7 cellular contexts compared by ENCODE assay signal in genomic region chr19:49224441-49224840, GRCh38.
DNase-seq lines count a peak whose midpoint lies in the region; ATAC-seq, FAIRE-seq and TF ChIP-seq lines count a peak whose summit lies in the region.
"Not testable (repeated sequence)": the region's sequence is repeated elsewhere in the genome, so short reads cannot be mapped to it uniquely, and the experiment has no call there.

No MANE protein-coding gene starts in this region.

- not testable (repeated sequence) for H4K20me1 ChIP-seq in IMR-90 (ENCODE audit: insufficient read depth, low read length); OCI-LY3 (ENCODE audit: insufficient read depth, low read length); H1 (replicated peaks in 1 of 2; ENCODE audit: control insufficient read depth in 1 of 2, insufficient read depth in 2 of 2, low read length in 2 of 2)

- not testable (repeated sequence) for H3K9me3 Mint-ChIP-seq in activated CD4-positive, alpha-beta memory T cell treated with anti-CD3 and anti-CD28 coated beads for 36 hours; stimulated activated naive CD8-positive, alpha-beta T cell treated with anti-CD3 and anti-CD28 coated beads, Interleukin-15, amount 100 ng/mL, for 72 hours

- H3K9ac ChIP-seq in IMR-90 (ENCODE audit: low read depth, low read length); OCI-LY3 (ENCODE audit: low read length); H1 (replicated peaks in 1 of 4; ENCODE audit: extremely low read depth in 1 of 4, low read depth in 3 of 4, low read length in 3 of 4); mesendoderm (ENCODE audit: low read length): not testable (repeated sequence)

- H3K36me3 ChIP-seq in IMR-90 (ENCODE audit: control insufficient read depth, insufficient read depth, low read length); OCI-LY3 (replicated peaks; ENCODE audit: low read depth, low read length); H1 (ENCODE audit: control insufficient read depth in 2 of 4, insufficient read depth in 4 of 4, low read length in 3 of 4); mesendoderm (ENCODE audit: control insufficient read depth, insufficient read depth, low read length): not testable (repeated sequence)

- H4K91ac ChIP-seq in IMR-90 (ENCODE audit: insufficient read depth, low read depth, low read length); H1 (replicated peaks; ENCODE audit: insufficient read length, low read length): not testable (repeated sequence)

- not testable (repeated sequence) for H3K4me3 Mint-ChIP-seq in activated CD4-positive, alpha-beta memory T cell treated with anti-CD3 and anti-CD28 coated beads for 36 hours; stimulated activated naive CD8-positive, alpha-beta T cell treated with anti-CD3 and anti-CD28 coated beads, Interleukin-15, amount 100 ng/mL, for 72 hours

- in situ Hi-C loops in IMR-90 (cut with MboI; ENCODE audit: low sequenced_read_pairs) = not testable (repeated sequence)

- H3K18ac ChIP-seq in IMR-90 (ENCODE audit: low read depth, low read length); H1 (ENCODE audit: extremely low read depth, low read length); mesendoderm (ENCODE audit: low read length): not testable (repeated sequence)

- H2BK120ac ChIP-seq in IMR-90 (ENCODE audit: low read depth, low read length); H1 (replicated peaks; ENCODE audit: low read depth, low read length); mesendoderm (ENCODE audit: low read depth, low read length): not testable (repeated sequence)

- not testable (repeated sequence) for H3K4me1 Mint-ChIP-seq in activated CD4-positive, alpha-beta memory T cell treated with anti-CD3 and anti-CD28 coated beads for 36 hours (ENCODE audit: low read depth); stimulated activated naive CD8-positive, alpha-beta T cell treated with anti-CD3 and anti-CD28 coated beads, Interleukin-15, amount 100 ng/mL, for 72 hours

- dilution Hi-C loops in IMR-90 (cut with HindIII; ENCODE audit: low sequenced_read_pairs, unreplicated experiment) = not testable (repeated sequence)

- not testable (repeated sequence) for H3K9me1 ChIP-seq in IMR-90 (ENCODE audit: insufficient read depth, low read length)

- peak overlapping the region; percentile 18 for H3K27ac Mint-ChIP-seq in activated CD4-positive, alpha-beta memory T cell treated with anti-CD3 and anti-CD28 coated beads for 36 hours
- H3K27ac Mint-ChIP-seq in stimulated activated naive CD8-positive, alpha-beta T cell treated with anti-CD3 and anti-CD28 coated beads, Interleukin-15, amount 100 ng/mL, for 72 hours = not testable (repeated sequence)

- TF ChIP-seq POLR2A in A549 (IDR thresholded peaks at IDR 0.05; ENCODE audit: low read length); IMR-90 (IDR thresholded peaks at IDR 0.05; ENCODE audit: low read depth, low read length); H1 (IDR thresholded peaks at IDR 0.05; ENCODE audit: control extremely low read depth in 1 of 2, low read depth in 2 of 2, low read length in 2 of 2): not testable (repeated sequence)

- peak overlapping the region in 1 of 2 experiments; percentile 23; a peak in 1 of 6 replicates for H3K27ac ChIP-seq in A549
- H3K27ac ChIP-seq in IMR-90 (ENCODE audit: insufficient read depth, low read length); OCI-LY3 (ENCODE audit: low read length); H1 (ENCODE audit: low read depth, low read length); mesendoderm (ENCODE audit: low read depth, low read length): not testable (repeated sequence)

- not testable (repeated sequence) for H2AK9ac ChIP-seq in IMR-90 (replicated peaks; ENCODE audit: low read depth, low read length, poor library complexity)

- not testable (repeated sequence) for H4K8ac ChIP-seq in IMR-90 (ENCODE audit: low read depth in 2 of 2, low read length in 2 of 2); H1 (ENCODE audit: extremely low read depth, insufficient read depth, low read length); mesendoderm (ENCODE audit: low read depth, low read length)

- H3K27me3 Mint-ChIP-seq in activated CD4-positive, alpha-beta memory T cell treated with anti-CD3 and anti-CD28 coated beads for 36 hours = peaks cover 11% of the 10 kb centered on the region
- not testable (repeated sequence) for H3K27me3 Mint-ChIP-seq in stimulated activated naive CD8-positive, alpha-beta T cell treated with anti-CD3 and anti-CD28 coated beads, Interleukin-15, amount 100 ng/mL, for 72 hours

- not testable (repeated sequence) for TF ChIP-seq EP300 in A549 (IDR thresholded peaks at IDR 0.05); H1 (IDR thresholded peaks at IDR 0.05; ENCODE audit: borderline replicate concordance in 1 of 2, low read depth in 2 of 2, low read length in 2 of 2)

- 71% methylated on average over 11 of the region's 11 CpGs for WGBS in A549 (ENCODE audit: missing lambda C conversion rate)
- 93% methylated on average over 11 of the region's 11 CpGs; no CpG with 5 or more reads in 1 of the 2 experiments for WGBS in IMR-90 (ENCODE audit: extremely low coverage in 2 of 2, insufficient read length in 1 of 2), 2 experiments
- 94% methylated on average over 11 of the region's 11 CpGs; no CpG with 5 or more reads in 1 of the 2 experiments for WGBS in H1 (ENCODE audit: extremely low coverage in 1 of 2, insufficient coverage in 1 of 2, insufficient read length in 1 of 2, insufficient replicate concordance in 2 of 2, low coverage in 1 of 2, low lambda C conversion rate in 2 of 2, missing lambda C conversion rate in 1 of 2), 2 experiments
- no CpG with 5 or more reads among the region's 11 CpGs for WGBS in mesendoderm (ENCODE audit: extremely low coverage, insufficient coverage, low lambda C conversion rate)

- not testable (repeated sequence) for H3K4me1 ChIP-seq in A549; IMR-90 (ENCODE audit: control insufficient read depth, insufficient read depth, low read length); H1 (replicated peaks in 1 of 4; ENCODE audit: control insufficient read depth in 3 of 4, insufficient read depth in 4 of 4, low read length in 3 of 4); mesendoderm (ENCODE audit: control insufficient read depth, low read depth, low read length)
- H3K4me1 ChIP-seq in OCI-LY3 (ENCODE audit: low read length) = peaks cover 11% of the 10 kb centered on the region

- peak overlapping the region; percentile 19; the same call in 1 of the 2 replicates for H2BK12ac ChIP-seq in H1 (ENCODE audit: low read depth, low read length)

- H4K5ac ChIP-seq in IMR-90 (ENCODE audit: low read depth, low read length); H1 (ENCODE audit: insufficient read length, low read depth, low read length); mesendoderm (ENCODE audit: low read length): not testable (repeated sequence)

- not testable (repeated sequence) for H3K4ac ChIP-seq in IMR-90 (ENCODE audit: low read depth, low read length); H1 (replicated peaks; ENCODE audit: insufficient read length, low read depth, low read length); mesendoderm (ENCODE audit: low read depth, low read length)

- H3K27me3 ChIP-seq in IMR-90 (ENCODE audit: control insufficient read depth, insufficient read depth, low read length); OCI-LY3 (ENCODE audit: low read depth, low read length); H1 (replicated peaks in 1 of 4; ENCODE audit: control insufficient read depth in 3 of 4, extremely low read depth in 1 of 4, insufficient read depth in 3 of 4, low read length in 3 of 4); mesendoderm (ENCODE audit: insufficient read depth, low read length, poor library complexity): not testable (repeated sequence)

- H3K79me1 ChIP-seq in IMR-90 (ENCODE audit: low read depth in 1 of 2, low read length in 2 of 2); H1 (ENCODE audit: low read depth, low read length); mesendoderm (ENCODE audit: low read length): not testable (repeated sequence)

- not testable (repeated sequence) for H3K9me3 ChIP-seq in A549; IMR-90 (ENCODE audit: control insufficient read depth, insufficient read depth, low read length); OCI-LY3 (ENCODE audit: insufficient read depth, low read length); H1 (ENCODE audit: insufficient read depth in 2 of 2, low read depth in 1 of 2, low read length in 1 of 2)

- peak overlapping the region; percentile 9 for H2AFZ ChIP-seq in IMR-90 (replicated peaks; ENCODE audit: low read length, poor library complexity)
- peak overlapping the region; percentile 67; the same call in 1 of the 2 replicates for H2AFZ ChIP-seq in OCI-LY3 (ENCODE audit: low read depth, low read length)
- not testable (repeated sequence) for H2AFZ ChIP-seq in H1 (ENCODE audit: low read length)

- intact Hi-C loops in IMR-90 (cut with micrococcal nuclease) = loop anchor here (2.0 to 10.0 kb wide), 2 partner anchors 128 to 440 kb away; no protein-coding TSS in a partner anchor
- intact Hi-C loops in activated CD4-positive, alpha-beta memory T cell treated with anti-CD3 and anti-CD28 coated beads for 36 hours (cut with micrococcal nuclease) = loop anchor here (10.0 kb wide), 1 partner anchor 250 kb away; the partner anchor contains the start of gene FLT3LG

- not testable (repeated sequence) for FAIRE-seq in A549 (lab: Jason Lieb, UNC); H1 (lab: Jason Lieb, UNC)

- not testable (repeated sequence) for H2BK15ac ChIP-seq in IMR-90 (ENCODE audit: low read depth, low read length); mesendoderm (replicated peaks; ENCODE audit: low read depth)
- H2BK15ac ChIP-seq in H1 (ENCODE audit: low read length) = peak overlapping the region; percentile 88; the same call in 1 of the 2 replicates

- H2AK5ac ChIP-seq in IMR-90 (ENCODE audit: low read depth, low read length); H1 (ENCODE audit: low read depth, low read length); mesendoderm (ENCODE audit: low read length): not testable (repeated sequence)

- POLR2A ChIA-PET in A549 (lab: Yijun Ruan, JAX); IMR-90 (lab: Charles Lee; ENCODE audit: unreplicated experiment); activated CD4-positive, alpha-beta memory T cell treated with anti-CD3 and anti-CD28 coated beads for 36 hours (lab: Charles Lee): not testable (repeated sequence)
- POLR2A ChIA-PET in H1 (lab: Charles Lee; ENCODE audit: partially characterized antibody) = interaction anchor here (0.9 to 1.9 kb wide), 6 partner anchors 8 to 130 kb away, joined by 3 to 8 read pairs (median 4); no protein-coding TSS in a partner anchor

- not testable (repeated sequence) for H3K23ac ChIP-seq in IMR-90 (ENCODE audit: low read depth, low read length); H1 (ENCODE audit: insufficient read length); mesendoderm (ENCODE audit: low read length)

- not testable (repeated sequence) for H3K56ac ChIP-seq in IMR-90 (ENCODE audit: extremely low read depth, insufficient read depth, low read length); H1 (replicated peaks; ENCODE audit: insufficient read length, low read depth, low read length)
- H3K56ac ChIP-seq in mesendoderm (ENCODE audit: low read length) = peak overlapping the region; percentile 34

- H3K4me3 ChIP-seq in A549; IMR-90 (ENCODE audit: insufficient read depth, low read depth, low read length); OCI-LY3 (ENCODE audit: low read length); H1 (ENCODE audit: extremely low read depth in 1 of 4, insufficient read depth in 2 of 4, low read depth in 3 of 4, low read length in 4 of 4); mesendoderm (ENCODE audit: low read length): not testable (repeated sequence)

- H3K79me2 ChIP-seq in OCI-LY3 (ENCODE audit: low read length); H1 (ENCODE audit: control insufficient read depth in 1 of 2, insufficient read depth in 2 of 2, low read length in 2 of 2); mesendoderm (ENCODE audit: control insufficient read depth, insufficient read depth, low read length): not testable (repeated sequence)

- not testable (repeated sequence) for H3K23me2 ChIP-seq in H1 (ENCODE audit: low read depth, low read length)

- not testable (repeated sequence) for H3K14ac ChIP-seq in IMR-90 (replicated peaks; ENCODE audit: low read depth, low read length); H1 (ENCODE audit: insufficient read length)

- not testable (repeated sequence) for DNase-seq in A549 (ENCODE audit: low read depth in 1 of 2, low spot score in 1 of 2); IMR-90; activated CD4-positive, alpha-beta memory T cell treated with anti-CD3 and anti-CD28 coated beads for 36 hours; H1 (ENCODE audit: low read depth in 1 of 2, low spot score in 2 of 2); mesendoderm; stimulated activated naive CD8-positive, alpha-beta T cell treated with anti-CD3 and anti-CD28 coated beads, Interleukin-15, amount 100 ng/mL, for 72 hours

- H3K4me2 ChIP-seq in A549 (peak overlapping the region; percentile 21; the same call in 1 of the 3 replicates), OCI-LY3 (ENCODE audit: low read length) (peak overlapping the region; percentile 27; the same call in 1 of the 2 replicates)
- H3K4me2 ChIP-seq in IMR-90 (ENCODE audit: low read depth, low read length); H1 (ENCODE audit: insufficient read depth in 1 of 2, low read depth in 2 of 2, low read length in 2 of 2); mesendoderm (ENCODE audit: low read length): not testable (repeated sequence)

- TF ChIP-seq RAD21 in A549 (conservative IDR thresholded peaks at IDR 0.05 in 1 of 2, IDR thresholded peaks at IDR 0.05 in 1 of 2); IMR-90 (IDR thresholded peaks at IDR 0.05; ENCODE audit: low read length); H1 (IDR thresholded peaks at IDR 0.05 in 1 of 2, conservative IDR thresholded peaks at IDR 0.05 in 1 of 2; ENCODE audit: low read depth in 2 of 2, low read length in 2 of 2): not testable (repeated sequence)

- H2BK20ac ChIP-seq in IMR-90 (ENCODE audit: low read depth, low read length); H1 (ENCODE audit: low read length): not testable (repeated sequence)

- TF ChIP-seq CTCF in A549 (IDR thresholded peaks at IDR 0.05); IMR-90 (conservative IDR thresholded peaks at IDR 0.05; ENCODE audit: low read depth, low read length); OCI-LY3 (IDR thresholded peaks at IDR 0.05; ENCODE audit: low read depth, low read length); H1 (IDR thresholded peaks at IDR 0.05; ENCODE audit: control extremely low read depth in 1 of 3, insufficient read depth in 1 of 3, low read depth in 1 of 3, low read length in 3 of 3): not testable (repeated sequence)

- H2BK5ac ChIP-seq in IMR-90 (ENCODE audit: low read depth, low read length, poor library complexity, severe bottlenecking); mesendoderm (ENCODE audit: low read length): not testable (repeated sequence)
- H2BK5ac ChIP-seq in H1 (ENCODE audit: low read depth, low read length) = 0 out of 2 replicates have a peak overlapping the region, but pooled peaks have one; percentile 20

- not testable (repeated sequence) for BruUV-seq in IMR-90 (replicated peaks; lab: Mats Ljungman, UMichigan)

- not testable (repeated sequence) for H3K36me3 Mint-ChIP-seq in activated CD4-positive, alpha-beta memory T cell treated with anti-CD3 and anti-CD28 coated beads for 36 hours

- CTCF ChIA-PET in A549 (lab: Yijun Ruan, JAX) (interaction anchor here (1.0 to 7.5 kb wide), 27 partner anchors 10 to 442 kb away, joined by 3 to 93 read pairs (median 7); partner anchors contain the start of gene KCNA7), IMR-90 (lab: Yijun Ruan, JAX) (interaction anchor here (2.8 kb wide), 1 partner anchor 8 kb away, joined by 10 read pairs; no protein-coding TSS in a partner anchor), H1 (lab: Charles Lee; ENCODE audit: partially characterized antibody) (interaction anchor here (0.8 to 5.6 kb wide), 27 partner anchors 10 to 366 kb away, joined by 3 to 56 read pairs (median 5); partner anchors contain the start of genes LIN7B and PPFIA3)
- CTCF ChIA-PET in activated CD4-positive, alpha-beta memory T cell treated with anti-CD3 and anti-CD28 coated beads for 36 hours (lab: Charles Lee) = interaction anchor here (0.7 to 3.0 kb wide), 6 partner anchors 77 to 728 kb away, joined by 3 to 14 read pairs (median 5); partner anchors contain the start of gene CD37

- ATAC-seq in A549 = peak in 1 of 2 experiments; percentile 40; a peak in 2 of 6 replicates
- ATAC-seq in IMR-90 (ENCODE audit: low read depth) = not testable (repeated sequence)
- peak; percentile 5 for ATAC-seq in stimulated activated naive CD8-positive, alpha-beta T cell treated with anti-CD3 and anti-CD28 coated beads, Interleukin-15, amount 100 ng/mL, for 72 hours
